ENCODE assay signal across 8 cellular contexts in genomic region chr1:90851711-90852050, GRCh38.
DNase-seq lines count a peak whose midpoint lies in the region; ATAC-seq, FAIRE-seq and TF ChIP-seq lines count a peak whose summit lies in the region.

No MANE protein-coding gene starts in this region.

- POLR2A ChIA-PET in HepG2 (lab: Yijun Ruan, JAX), result interaction anchor here (0.6 to 1.6 kb wide), 2 partner anchors 78 to 170 kb away, joined by 3 to 4 read pairs; partner anchors contain the start of gene ZNF644

- peak overlapping the region; percentile 44; the same call in 1 of the 2 replicates for H3K9ac ChIP-seq in HepG2 (ENCODE audit: insufficient read depth, low read depth, low read length)

- H3K27me3 ChIP-seq in HepG2 (ENCODE audit: control insufficient read depth in 1 of 2, insufficient read depth in 2 of 2, low read length in 2 of 2) (no peaks in the 10 kb centered on the region; a peak in 1 of 5 replicates), transverse colon (peaks cover 29% of the 10 kb centered on the region)

- peaks cover 6% of the 10 kb centered on the region for H3K79me2 ChIP-seq in HepG2 (ENCODE audit: insufficient read depth, low read length)

- no TSS peak for BruUV-seq in HepG2 (replicated peaks; lab: Mats Ljungman, UMichigan)

- H3K36me3 ChIP-seq in HepG2 (replicated peaks in 1 of 2; ENCODE audit: control insufficient read depth in 1 of 2, insufficient read depth in 2 of 2, low read length in 2 of 2), result no peaks in the 10 kb centered on the region
- no peaks in the 10 kb centered on the region for H3K36me3 ChIP-seq in transverse colon

- CTCF ChIA-PET in activated naive CD4-positive, alpha-beta T cell treated with anti-CD3 and anti-CD28 coated beads for 36 hours (lab: Charles Lee), result interaction anchor here (0.5 to 1.1 kb wide), 5 partner anchors 10 to 315 kb away, joined by 3 to 5 read pairs (median 3); no protein-coding TSS in a partner anchor
- CTCF ChIA-PET in HepG2 (lab: Yijun Ruan, JAX; ENCODE audit: low intra/inter-chr PET ratio, low total read pairs), result no interaction called here

- TF ChIP-seq POLR2A in HepG2 (IDR thresholded peaks at IDR 0.05; ENCODE audit: insufficient read depth in 1 of 2, low read depth in 2 of 2, low read length in 2 of 2) (no peak), transverse colon (IDR thresholded peaks at IDR 0.05) (no peak)

- H3K27ac ChIP-seq in HepG2 (ENCODE audit: extremely low read length, insufficient read depth, low read length), result no peak overlapping the region
- no peak overlapping the region for H3K27ac ChIP-seq in transverse colon

- TF ChIP-seq CTCF in HepG2 (CRISPR knock-in tag; IDR thresholded peaks at IDR 0.05) (no peak), transverse colon (IDR thresholded peaks at IDR 0.05) (peak in 1 of 5 experiments; percentile 16)

- peak overlapping the region; percentile 69 for H3K4me3 Mint-ChIP-seq in activated naive CD4-positive, alpha-beta T cell treated with anti-CD3 and anti-CD28 coated beads for 36 hours
- peak overlapping the region; percentile 87 for H3K4me3 Mint-ChIP-seq in activated naive CD8-positive, alpha-beta T cell

- H2AFZ ChIP-seq in HepG2 (ENCODE audit: low read length), result peak overlapping the region; percentile 39

- peak overlapping the region; percentile 40 to 95 (median 54) for H3K4me3 ChIP-seq in HepG2 (replicated peaks in 1 of 3; ENCODE audit: insufficient read depth in 1 of 3, low read depth in 2 of 3, low read length in 3 of 3)
- H3K4me3 ChIP-seq in transverse colon, result peak overlapping the region; percentile 22 to 75 (median 60)

- under 1% methylated on average over 16 of the region's 21 CpGs for WGBS in HepG2 (ENCODE audit: low lambda C conversion rate)
- WGBS in transverse colon (ENCODE audit: low coverage in 1 of 2), 2 donors, result 2% methylated on average over 15 of the region's 21 CpGs; no CpG with 5 or more reads in 1 of the 2 donors

- no peaks in the 10 kb centered on the region for H3K36me3 Mint-ChIP-seq in activated naive CD4-positive, alpha-beta T cell treated with anti-CD3 and anti-CD28 coated beads for 36 hours (ENCODE audit: low read depth)
- no peaks in the 10 kb centered on the region for H3K36me3 Mint-ChIP-seq in activated naive CD8-positive, alpha-beta T cell

- H3K9me3 ChIP-seq in HepG2 (ENCODE audit: low read length) (no peaks in the 10 kb centered on the region), transverse colon (no peaks in the 10 kb centered on the region)

- intact Hi-C loops in activated naive CD4-positive, alpha-beta T cell treated with anti-CD3 and anti-CD28 coated beads for 36 hours (cut with micrococcal nuclease), result loop anchor here (2.0 to 10.0 kb wide), 5 partner anchors 17 to 313 kb away; partner anchors contain the start of gene ZNF644
- intact Hi-C loops in HepG2 (cut with micrococcal nuclease; ENCODE audit: unreplicated experiment) (no loop called here), transverse colon (cut with DNase I; ENCODE audit: low total_unique reads) (no loop called here)

- no peak for DNase-seq in activated naive CD4-positive, alpha-beta T cell treated with anti-CD3 and anti-CD28 coated beads for 36 hours
- DNase-seq in activated naive CD4-positive, alpha-beta T cell treated with Interleukin-2 at 50 U/mL for 16 hours, result no peak
- DNase-seq in HepG2 (ENCODE audit: low spot score) (no peak), transverse colon (no peak), ecto neural progenitor cell (ENCODE audit: low spot score) (no peak), dermis blood vessel endothelial cell (no peak)

- no peaks in the 10 kb centered on the region for H3K9me3 Mint-ChIP-seq in activated naive CD4-positive, alpha-beta T cell treated with anti-CD3 and anti-CD28 coated beads for 36 hours
- no peaks in the 10 kb centered on the region for H3K9me3 Mint-ChIP-seq in activated naive CD8-positive, alpha-beta T cell (ENCODE audit: low read depth)

- H3K4me1 Mint-ChIP-seq in activated naive CD4-positive, alpha-beta T cell treated with anti-CD3 and anti-CD28 coated beads for 36 hours (ENCODE audit: low read depth), result peaks cover 12% of the 10 kb centered on the region
- peaks cover 13% of the 10 kb centered on the region for H3K4me1 Mint-ChIP-seq in activated naive CD8-positive, alpha-beta T cell (ENCODE audit: low read depth)

- TF ChIP-seq EP300 in HepG2 (IDR thresholded peaks at IDR 0.05; ENCODE audit: low read depth in 2 of 2, low read length in 2 of 2) (no peak), HepG2 (CRISPR knock-in tag; IDR thresholded peaks at IDR 0.05; ENCODE audit: borderline replicate concordance) (no peak), transverse colon (IDR thresholded peaks at IDR 0.05; ENCODE audit: low read depth) (no peak)

- H3K4me1 ChIP-seq in HepG2 (ENCODE audit: insufficient read depth, low read length), result peaks cover 16% of the 10 kb centered on the region
- H3K4me1 ChIP-seq in transverse colon, result peaks cover 0 to 20% (median 14%) of the 10 kb centered on the region in 4 donors

- H3K4me2 ChIP-seq in HepG2 (ENCODE audit: low read depth, low read length), result peak overlapping the region; percentile 82

- no peak for ATAC-seq in HepG2
- no peak for ATAC-seq in activated CD4-positive, CD25-positive, alpha-beta regulatory T cell treated with anti-CD3 and anti-CD28 coated beads, Interleukin-2, amount 50 U/mL, for 24 hours

- H4K20me1 ChIP-seq in HepG2 (ENCODE audit: insufficient read depth, low read length), result no peaks in the 10 kb centered on the region

- H3K27ac Mint-ChIP-seq in activated naive CD4-positive, alpha-beta T cell treated with anti-CD3 and anti-CD28 coated beads for 36 hours, result no peak overlapping the region
- no peak overlapping the region for H3K27ac Mint-ChIP-seq in activated naive CD8-positive, alpha-beta T cell

- H3K27me3 Mint-ChIP-seq in activated naive CD4-positive, alpha-beta T cell treated with anti-CD3 and anti-CD28 coated beads for 36 hours (ENCODE audit: low read depth), result peaks cover 41% of the 10 kb centered on the region
- peaks cover 36% of the 10 kb centered on the region for H3K27me3 Mint-ChIP-seq in activated naive CD8-positive, alpha-beta T cell

- in situ Hi-C loops in HepG2 (cut with HindIII; ENCODE audit: extremely low pct_ligation_motif_present, low pct_unique_long_range_greater_than_20kb), result no loop called here
- in situ Hi-C loops in transverse colon (cut with MboI; ENCODE audit: low pct_ligation_motif_present in 1 of 4, low pct_unique_long_range_greater_than_20kb in 1 of 4, low sequenced_read_pairs in 3 of 4), result no loop called here

- no peak for TF ChIP-seq RAD21 in HepG2 (CRISPR knock-in tag; IDR thresholded peaks at IDR 0.05)

- no peak for FAIRE-seq in HepG2 (lab: Jason Lieb, UNC)

TF ChIP-seq in HepG2, 621 proteins besides CTCF, POLR2A, EP300 and RAD21:
- TF ChIP-seq ZNF333 (CRISPR knock-in tag; IDR thresholded peaks at IDR 0.05; ENCODE audit: borderline replicate concordance), result 0 out of 2 replicates have a peak, but pooled peaks have one; percentile 17
- TF ChIP-seq NONO (IDR thresholded peaks at IDR 0.05), result no peak
- TF ChIP-seq NONO (CRISPR knock-in tag; conservative IDR thresholded peaks at IDR 0.05), result no peak
- 0 out of 2 replicates have a peak, but pooled peaks have one; percentile 1 for TF ChIP-seq MED13 (CRISPR knock-in tag; IDR thresholded peaks at IDR 0.05)
